In genomic region chr22:28829358-28830181, GRCh38 we compare ENCODE assay signal across 1 cellular context.
TF ChIP-seq lines count a peak whose summit lies in the region.

No MANE protein-coding gene starts in this region.

TF ChIP-seq in HepG2, 621 proteins besides CTCF, POLR2A, EP300 and RAD21 (continued from another document and continues in another):
- TF ChIP-seq ZNF687 (CRISPR knock-in tag; IDR thresholded peaks at IDR 0.05), result peak; percentile 9; the same call in 1 of the 2 replicates
- no peak for TF ChIP-seq MXD3 (CRISPR knock-in tag; IDR thresholded peaks at IDR 0.05)
- TF ChIP-seq ZNF264 (CRISPR knock-in tag; IDR thresholded peaks at IDR 0.05), result no peak
- TF ChIP-seq ZKSCAN8 (CRISPR knock-in tag; IDR thresholded peaks at IDR 0.05; ENCODE audit: borderline replicate concordance), result peak; percentile 44
- peak; percentile 31; the same call in 1 of the 2 replicates for TF ChIP-seq HOMEZ (CRISPR knock-in tag; IDR thresholded peaks at IDR 0.05; ENCODE audit: low read depth)
- peak; percentile 54; the same call in 1 of the 2 replicates for TF ChIP-seq GABPB1 (CRISPR knock-in tag; IDR thresholded peaks at IDR 0.05)
- TF ChIP-seq ELF4 (CRISPR knock-in tag; IDR thresholded peaks at IDR 0.05; ENCODE audit: borderline replicate concordance), result no peak; the same call in 1 of the 2 replicates
- 0 out of 2 replicates have a peak, but pooled peaks have one; percentile 54 for TF ChIP-seq DNMT3B (CRISPR knock-in tag; conservative IDR thresholded peaks at IDR 0.05)
- TF ChIP-seq ZNF879 (CRISPR knock-in tag; IDR thresholded peaks at IDR 0.05), result peak; percentile 63; the same call in 1 of the 2 replicates
- TF ChIP-seq ZMAT3 (CRISPR knock-in tag; conservative IDR thresholded peaks at IDR 0.05), result peak; percentile 87; the same call in 1 of the 2 replicates
- no peak for TF ChIP-seq HNRNPH1 (optimal IDR thresholded peaks at IDR 0.05; ENCODE audit: low read depth, low read length)
- TF ChIP-seq MBD4 (IDR thresholded peaks at IDR 0.05; ENCODE audit: borderline replicate concordance, low read length), result no peak
- no peak for TF ChIP-seq ZNF570 (CRISPR knock-in tag; IDR thresholded peaks at IDR 0.05; ENCODE audit: borderline replicate concordance)
- peak; percentile 19 for TF ChIP-seq ZNF331 (CRISPR knock-in tag; IDR thresholded peaks at IDR 0.05)
- TF ChIP-seq NFRKB (IDR thresholded peaks at IDR 0.05), result no peak
- peak; percentile 61; the same call in 1 of the 2 replicates for TF ChIP-seq MIXL1 (CRISPR knock-in tag; IDR thresholded peaks at IDR 0.05)
- TF ChIP-seq ZFP36L1 (CRISPR knock-in tag; IDR thresholded peaks at IDR 0.05), result no peak
- 0 out of 2 replicates have a peak, but pooled peaks have one; percentile 15 for TF ChIP-seq UBTF (CRISPR knock-in tag; IDR thresholded peaks at IDR 0.05)
- no peak for TF ChIP-seq MTERF4 (CRISPR knock-in tag; IDR thresholded peaks at IDR 0.05)
- TF ChIP-seq RXRB (CRISPR knock-in tag; IDR thresholded peaks at IDR 0.05; ENCODE audit: borderline replicate concordance), result peak; percentile 6; the same call in 1 of the 2 replicates
- TF ChIP-seq ZNF317 (CRISPR knock-in tag; IDR thresholded peaks at IDR 0.05), result peak; percentile 67; the same call in 1 of the 2 replicates
- TF ChIP-seq RNF2 (conservative IDR thresholded peaks at IDR 0.05; ENCODE audit: low read depth), result no peak
- TF ChIP-seq IKZF5 (CRISPR knock-in tag; IDR thresholded peaks at IDR 0.05), result peak; percentile 81
- no peak for TF ChIP-seq ZNF724P (CRISPR knock-in tag; IDR thresholded peaks at IDR 0.05; ENCODE audit: borderline replicate concordance)
- no peak for TF ChIP-seq MTF2 (CRISPR knock-in tag; IDR thresholded peaks at IDR 0.05; ENCODE audit: borderline replicate concordance)
- peak; percentile 77 for TF ChIP-seq MEIS1 (CRISPR knock-in tag; IDR thresholded peaks at IDR 0.05; ENCODE audit: borderline replicate concordance)
- no peak for TF ChIP-seq CCAR2 (optimal IDR thresholded peaks at IDR 0.05; ENCODE audit: low read depth, low read length)
- no peak for TF ChIP-seq KLF13 (CRISPR knock-in tag; IDR thresholded peaks at IDR 0.05)
- 0 out of 2 replicates have a peak, but pooled peaks have one; percentile 11 for TF ChIP-seq NR2F2 (IDR thresholded peaks at IDR 0.05; ENCODE audit: borderline replicate concordance, low read depth)
- peak; percentile 69; the same call in 1 of the 2 replicates for TF ChIP-seq NFE2 (CRISPR knock-in tag; IDR thresholded peaks at IDR 0.05)
- TF ChIP-seq HMGXB4 (CRISPR knock-in tag; IDR thresholded peaks at IDR 0.05; ENCODE audit: borderline replicate concordance in 1 of 2, low read depth in 1 of 2), result peak in 1 of 2 experiments; percentile 51; a peak in 2 of 4 replicates
- TF ChIP-seq ATF5 (CRISPR knock-in tag; IDR thresholded peaks at IDR 0.05; ENCODE audit: low read depth), result no peak
- TF ChIP-seq ZNF574 (CRISPR knock-in tag; IDR thresholded peaks at IDR 0.05), result 0 out of 2 replicates have a peak, but pooled peaks have one; percentile 13
- no peak for TF ChIP-seq ZNF496 (CRISPR knock-in tag; IDR thresholded peaks at IDR 0.05; ENCODE audit: insufficient replicate concordance)
- no peak for TF ChIP-seq ZNF792 (CRISPR knock-in tag; IDR thresholded peaks at IDR 0.05)
- TF ChIP-seq NCOA5 (CRISPR knock-in tag; IDR thresholded peaks at IDR 0.05), result no peak
- TF ChIP-seq RELA (CRISPR knock-in tag; IDR thresholded peaks at IDR 0.05), result no peak
- no peak for TF ChIP-seq TERF1 (CRISPR knock-in tag; IDR thresholded peaks at IDR 0.05)
- no peak for TF ChIP-seq U2AF1 (optimal IDR thresholded peaks at IDR 0.05; ENCODE audit: low read depth, low read length)
- TF ChIP-seq ZNF510 (CRISPR knock-in tag; IDR thresholded peaks at IDR 0.05; ENCODE audit: low read depth), result 0 out of 2 replicates have a peak, but pooled peaks have one; percentile 58
